ENCODE assay signal across 8 cellular contexts in genomic region chr1:65265296-65266271, GRCh38. TPM values are rescaled to one million over a fixed set of nuclear protein-coding genes. Genes with fewer than 3 reads are reported as not detected.
DNase-seq lines count a peak whose midpoint lies in the region; ATAC-seq, FAIRE-seq and TF ChIP-seq lines count a peak whose summit lies in the region.

No MANE protein-coding gene starts in this region.

- H4K8ac ChIP-seq in trophoblast cell (ENCODE audit: low read depth, low read length): peak overlapping the region; percentile 56

- H3K4me3 ChIP-seq in GM12865 (ENCODE audit: low read depth, low read length) (peak overlapping the region; percentile 77), astrocyte (ENCODE audit: insufficient read depth, low read depth, low read length) (peak overlapping the region; percentile 56), right atrium auricular region (peak overlapping the region; percentile 45 to 61), trophoblast cell (ENCODE audit: low read depth, low read length) (peak overlapping the region; percentile 66)

- H2BK12ac ChIP-seq in trophoblast cell (ENCODE audit: low read length): no peak overlapping the region

- H3K18ac ChIP-seq in trophoblast cell (ENCODE audit: low read length): peak overlapping the region; percentile 11

- H3K4ac ChIP-seq in trophoblast cell (ENCODE audit: low read depth, low read length): peak overlapping the region; percentile 1

- H3K14ac ChIP-seq in trophoblast cell (ENCODE audit: low read length): peak overlapping the region; percentile 36

- POLR2A ChIA-PET in RWPE1 (lab: Yijun Ruan, JAX; ENCODE audit: low non-redundant PET): no interaction called here

- no peaks in the 10 kb centered on the region for H3K27me3 Mint-ChIP-seq in astrocyte (ENCODE audit: low read depth, unreplicated experiment)

- no peaks in the 10 kb centered on the region for H3K27me3 ChIP-seq in astrocyte (ENCODE audit: insufficient read depth, low read length)
- no peaks in the 10 kb centered on the region for H3K27me3 ChIP-seq in right atrium auricular region
- H3K27me3 ChIP-seq in trophoblast cell (ENCODE audit: insufficient read depth, low read length): no peaks in the 10 kb centered on the region

- no peak overlapping the region for H3K27ac ChIP-seq in RWPE1
- H3K27ac ChIP-seq in astrocyte (ENCODE audit: low read depth, low read length): no peak overlapping the region
- H3K27ac ChIP-seq in right atrium auricular region: peak overlapping the region; percentile 64 to 75
- H3K27ac ChIP-seq in trophoblast cell (ENCODE audit: low read depth, low read length): no peak overlapping the region

- peak overlapping the region; percentile 52 for H2BK5ac ChIP-seq in trophoblast cell (ENCODE audit: low read depth, low read length, poor library complexity)

- H3K36me3 Mint-ChIP-seq in astrocyte (ENCODE audit: low read depth, unreplicated experiment): no peaks in the 10 kb centered on the region

- peak overlapping the region; percentile 80 for H3K27ac Mint-ChIP-seq in astrocyte (ENCODE audit: unreplicated experiment)

- no peaks in the 10 kb centered on the region for H3K9me3 Mint-ChIP-seq in astrocyte (ENCODE audit: unreplicated experiment)

- peak overlapping the region; percentile 2 for H4K91ac ChIP-seq in trophoblast cell (ENCODE audit: low read depth, low read length)

- peaks cover 11% of the 10 kb centered on the region for H3K4me1 Mint-ChIP-seq in astrocyte (ENCODE audit: low read depth, unreplicated experiment)

- peak; percentile 43 for ATAC-seq in HG03095 (IDR thresholded peaks at IDR 0.05; ENCODE audit: unreplicated experiment)

- H3K79me2 ChIP-seq in astrocyte (ENCODE audit: insufficient read depth, low read length): no peaks in the 10 kb centered on the region
- H3K79me2 ChIP-seq in trophoblast cell (ENCODE audit: control insufficient read depth, insufficient read depth, low read length, poor library complexity): peaks cover 3% of the 10 kb centered on the region

- H3K36me3 ChIP-seq in astrocyte (ENCODE audit: insufficient read depth, low read length): no peaks in the 10 kb centered on the region
- no peaks in the 10 kb centered on the region for H3K36me3 ChIP-seq in right atrium auricular region
- no peaks in the 10 kb centered on the region for H3K36me3 ChIP-seq in trophoblast cell (ENCODE audit: control insufficient read depth in 1 of 2, insufficient read depth in 2 of 2, low read length in 2 of 2)

- peak overlapping the region; percentile 84 for H2AFZ ChIP-seq in astrocyte (ENCODE audit: low read depth, low read length)
- peak overlapping the region; percentile 27 for H2AFZ ChIP-seq in trophoblast cell (ENCODE audit: insufficient read depth, low read length, poor library complexity)

- H3K4me2 ChIP-seq in astrocyte (ENCODE audit: low read length): peak overlapping the region; percentile 85
- peak overlapping the region; percentile 85 for H3K4me2 ChIP-seq in trophoblast cell (ENCODE audit: low read length)

- H3K79me1 ChIP-seq in trophoblast cell (ENCODE audit: low read length): peaks cover 5% of the 10 kb centered on the region

- peak overlapping the region; percentile 70 for H3K4me3 Mint-ChIP-seq in astrocyte (ENCODE audit: unreplicated experiment)

- H3K4me1 ChIP-seq in astrocyte (ENCODE audit: insufficient read depth, low read length): peaks cover 6% of the 10 kb centered on the region
- peaks cover 0 to 23% of the 10 kb centered on the region in 2 donors for H3K4me1 ChIP-seq in right atrium auricular region
- peaks cover 4 to 11% of the 10 kb centered on the region in 2 experiments for H3K4me1 ChIP-seq in trophoblast cell (ENCODE audit: control insufficient read depth in 1 of 2, insufficient read depth in 2 of 2, low read length in 2 of 2)

- CTCF ChIA-PET in RWPE1 (lab: Yijun Ruan, JAX): no interaction called here

- H3K9ac ChIP-seq in astrocyte (ENCODE audit: low read length) (peak overlapping the region; percentile 57), trophoblast cell (ENCODE audit: low read length) (peak overlapping the region; percentile 57)

- H3K9me3 ChIP-seq in astrocyte (ENCODE audit: insufficient read depth, low read depth, low read length) (no peaks in the 10 kb centered on the region), right atrium auricular region (no peaks in the 10 kb centered on the region), trophoblast cell (ENCODE audit: insufficient read depth, low read depth, low read length) (no peaks in the 10 kb centered on the region)

- H4K12ac ChIP-seq in trophoblast cell (ENCODE audit: low read depth, low read length): peak overlapping the region; percentile 70

- FAIRE-seq in astrocyte (lab: Jason Lieb, UNC) (no peak), RCC 7860 (lab: Jason Lieb, UNC) (no peak)

- DNase-seq in GM12865 (ENCODE audit: low read depth) (peak; percentile 67), RWPE1 (ENCODE audit: low spot score) (peak; percentile 41), astrocyte (ENCODE audit: low read depth) (peak; percentile 12), right atrium auricular region (ENCODE audit: low spot score) (no peak), trophoblast cell (no peak), RCC 7860 (ENCODE audit: low spot score) (no peak), GOT3 (lab: John Stamatoyannopoulos, UW) (no peak)

- peak overlapping the region; percentile 26 for H2BK120ac ChIP-seq in trophoblast cell (ENCODE audit: insufficient read depth, low read length, poor library complexity)

- no CpG with 5 or more reads among the region's 65 CpGs for WGBS in trophoblast cell (ENCODE audit: extremely low coverage, insufficient coverage, insufficient read length)

- no peak overlapping the region for H2AK5ac ChIP-seq in trophoblast cell (ENCODE audit: low read length)

- no peak overlapping the region for H3K23ac ChIP-seq in trophoblast cell (ENCODE audit: low read length)

- H4K20me1 ChIP-seq in astrocyte (ENCODE audit: insufficient read depth, low read length): no peaks in the 10 kb centered on the region

- TF ChIP-seq CTCF in GM12865 (IDR thresholded peaks at IDR 0.05; ENCODE audit: insufficient read depth, low read depth, low read length, missing control alignments): peak; percentile 1
- TF ChIP-seq CTCF in RWPE1 (conservative IDR thresholded peaks at IDR 0.05; ENCODE audit: low read depth): 0 out of 2 replicates have a peak, but pooled peaks have one; percentile 14
- no peak for TF ChIP-seq CTCF in astrocyte (IDR thresholded peaks at IDR 0.05; ENCODE audit: insufficient read depth, low read depth, low read length)
- peak in 1 of 2 donors; percentile 49 for TF ChIP-seq CTCF in right atrium auricular region (IDR thresholded peaks at IDR 0.05)

RNA-seq across cellular contexts. Expression of gene DNAJC6, which starts 43.8 kb away (rescaled TPM):
- total RNA-seq in astrocyte (7.5 and 8.9 TPM in 2 replicates), right atrium auricular region (10 to 100 TPM; 17.3 to 24.6 TPM)
- polyA plus RNA-seq in trophoblast cell (2013): 14.7 TPM in 2 replicates

Comparison
In these comparisons a context has a peak if more than half of its experiments do, and no peak if none do; other contexts are left out.
1. DNase-seq: peak in GM12865 (single experiment), RWPE1 (single experiment) and astrocyte (single experiment); none in right atrium auricular region (single experiment), trophoblast cell (0 of 2), RCC 7860 (single experiment) and GOT3 (single experiment).
2. H3K27ac ChIP-seq: peak in right atrium auricular region (2 of 2); none in RWPE1 (single experiment), astrocyte (single experiment) and trophoblast cell (single experiment).
3. Peak in every context shown above with its lines, with median percentiles within 50 percentile points of each other: H3K4me3 ChIP-seq.